Comparison of ENCODE assay signal across 9 cellular contexts in the genomic region with DNA sequence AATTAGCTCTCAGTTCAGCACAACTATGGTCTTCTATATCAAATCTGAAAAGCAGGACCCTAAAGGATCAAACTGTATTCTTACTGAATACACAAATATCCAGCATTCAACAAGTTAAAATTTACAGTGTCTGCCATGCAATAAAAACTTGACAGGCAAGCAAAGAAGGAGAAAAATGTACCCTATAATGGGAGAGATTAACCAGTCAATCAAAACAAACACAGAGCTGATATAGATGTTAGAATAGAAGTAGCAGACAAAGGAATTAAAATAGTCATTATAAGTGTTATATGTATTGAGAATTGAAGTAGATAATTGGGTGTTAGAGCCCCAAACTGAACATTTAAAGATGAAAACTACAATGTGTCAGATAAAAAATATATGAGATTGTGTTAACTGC.
"Had no signal": no experiment of that assay in that cellular context is flagged by ENCODE, and none has a peak within 500 bp of the region (broad histone marks: within the 10 kb centered on the region; RNA-seq: fewer than 3 reads in every experiment).

No MANE protein-coding gene starts in this region.

- H3K9ac ChIP-seq: GM23248 had no signal

- H3K27ac ChIP-seq: GM23248 had no signal

- H3K9me3 ChIP-seq: HAP-1 had no signal

- DNase-seq: GM23248, GOT3, H7, IMR-90, KG1 had no signal

- H2AFZ ChIP-seq: GM23248 had no signal

- H3K4me3 ChIP-seq: GM23248, HAP-1, K562 had no signal

- ATAC-seq: HCT116, K562 had no signal

- H3K4me1 ChIP-seq: HAP-1 had no signal

- H3K36me3 ChIP-seq: HAP-1 had no signal

- FAIRE-seq: HTR-8/SVneo, K562 had no signal
